Comparison of ENCODE assay signal across 8 cellular contexts in the genomic region with DNA sequence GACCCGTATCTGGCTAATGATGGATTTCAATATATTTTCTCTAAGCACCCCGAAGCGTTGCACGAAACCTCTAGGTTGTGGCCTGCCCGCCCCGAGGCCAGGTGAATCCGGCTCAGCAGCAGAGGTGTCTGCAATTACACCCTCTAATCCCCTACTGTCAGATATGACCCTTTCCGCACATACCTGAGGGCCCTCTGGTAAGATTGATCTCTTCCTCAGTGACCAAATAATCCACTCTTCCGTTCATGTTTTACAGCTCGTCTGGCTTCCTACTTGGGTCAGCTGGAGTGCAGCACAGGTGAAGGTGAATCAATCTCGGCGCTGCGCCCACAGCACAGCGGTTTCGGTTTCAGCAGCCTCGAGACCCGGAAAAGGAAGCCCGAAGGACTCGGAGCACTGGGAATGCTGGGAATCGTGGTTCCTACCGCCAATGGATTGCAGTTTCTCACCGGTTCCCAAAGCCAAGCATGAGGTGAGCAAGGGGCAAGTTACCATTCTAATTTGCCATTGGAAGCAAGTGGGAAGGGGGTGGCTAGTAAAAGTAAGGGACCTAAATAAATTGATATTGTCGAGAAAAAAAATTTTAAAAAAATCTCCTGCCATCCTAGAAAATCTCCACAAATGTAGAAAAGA. TPM values are rescaled to one million over a fixed set of nuclear protein-coding genes. Genes with fewer than 3 reads are reported as not detected.
DNase-seq lines count a peak whose midpoint lies in the region; ATAC-seq and TF ChIP-seq lines count a peak whose summit lies in the region.

A gene with protein sequence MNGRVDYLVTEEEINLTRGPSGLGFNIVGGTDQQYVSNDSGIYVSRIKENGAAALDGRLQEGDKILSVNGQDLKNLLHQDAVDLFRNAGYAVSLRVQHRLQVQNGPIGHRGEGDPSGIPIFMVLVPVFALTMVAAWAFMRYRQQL (minus strand): TSS at position 374 of the 633 bp plus-strand sequence. CDS start 127 bp downstream, at position 247.

- no peak for TF ChIP-seq CTCF in mesothelial cell of epicardium (IDR thresholded peaks at IDR 0.05; ENCODE audit: unreplicated experiment)

- H3K27me3 Mint-ChIP-seq in mesothelial cell of epicardium (ENCODE audit: low read depth): peaks cover 17% of the 10 kb centered on the region

- peak within 1 kb of the TSS; percentile 93 for H3K4me3 Mint-ChIP-seq in mesothelial cell of epicardium

- peak; percentile 62 for ATAC-seq in HG02852 (IDR thresholded peaks at IDR 0.05; ENCODE audit: unreplicated experiment)
- no peak for ATAC-seq in GM18519 (IDR thresholded peaks at IDR 0.05; ENCODE audit: low FRiP score, unreplicated experiment)

- peak within 1 kb of the TSS; percentile 95 for H3K27ac Mint-ChIP-seq in mesothelial cell of epicardium

- no peaks in the 10 kb centered on the region for H3K36me3 Mint-ChIP-seq in mesothelial cell of epicardium

- peaks cover 11% of the 10 kb centered on the region for H3K4me1 Mint-ChIP-seq in mesothelial cell of epicardium

- H3K9me3 Mint-ChIP-seq in mesothelial cell of epicardium: no peaks in the 10 kb centered on the region

- DNase-seq in DMS79 treated with DMSO at 0.1 percent for 48 hours (lab: John Stamatoyannopoulos, UW): peak; percentile 97
- DNase-seq in NCI-H69 (lab: John Stamatoyannopoulos, UW): peak; percentile 93
- DNase-seq in activated CD8-positive, alpha-beta memory T cell treated with anti-CD3 and anti-CD28 coated beads, Interleukin-2, amount 50 U/mL, for 24 hours (ENCODE audit: extremely low read depth): peak; percentile 2
- peak; percentile 83 for DNase-seq in epidermal melanocyte (ENCODE audit: insufficient read length, low spot score)
- DNase-seq in mesothelial cell of epicardium (ENCODE audit: low spot score in 2 of 2, unreplicated experiment in 2 of 2): peak in 1 of 2 experiments; percentile 57
- DNase-seq in stimulated activated CD8-positive, alpha-beta memory T cell treated with anti-CD3 and anti-CD28 coated beads, Interleukin-15, amount 100 ng/mL, for 24 hours (ENCODE audit: low read depth): peak; percentile 7

RNA-seq across cellular contexts. Expression of the gene that starts here (rescaled TPM):
- 29.9 to 31.0 TPM (median 30.4 TPM) in 3 replicates for total RNA-seq in mesothelial cell of epicardium
